ENCODE assay signal across 17 cellular contexts in the genomic region with DNA sequence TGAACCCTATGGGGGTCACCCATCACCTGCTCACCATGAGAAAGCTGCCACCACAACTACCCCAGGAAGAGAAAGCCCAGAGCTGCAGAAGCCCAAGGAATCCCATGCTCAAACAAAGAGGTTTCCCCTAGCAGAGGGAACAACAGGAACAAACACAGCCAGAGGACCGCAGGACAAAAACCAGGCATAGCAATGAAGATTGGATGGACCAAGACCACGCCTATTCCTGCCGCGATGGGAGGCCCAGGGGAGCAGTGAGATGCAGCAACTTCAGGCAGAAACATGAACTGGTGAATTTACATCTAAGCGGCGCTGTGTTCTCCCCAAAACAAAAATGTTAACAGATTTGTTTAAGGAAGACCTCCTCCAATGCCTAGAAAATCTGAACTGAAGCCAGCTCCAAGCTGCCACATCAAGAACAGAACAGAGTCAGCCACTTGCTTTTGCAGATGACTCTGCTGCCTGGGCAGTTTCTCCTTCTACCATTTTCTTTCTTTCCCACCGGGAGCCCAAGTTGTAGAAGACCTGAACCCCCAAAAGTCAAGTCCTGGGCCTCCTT.
"Had no signal": no experiment of that assay in that cellular context is flagged by ENCODE, and none has a peak within 500 bp of the region (broad histone marks: within the 10 kb centered on the region; RNA-seq: fewer than 3 reads in every experiment).

No MANE protein-coding gene starts in this region.

- H3K27ac ChIP-seq: dorsolateral prefrontal cortex, suprapubic skin, thyroid gland had no signal

- H3K27ac Mint-ChIP-seq: naive thymus-derived CD4-positive, alpha-beta T cell; nephron progenitor cell; type B pancreatic cell had no signal

- H3K27me3 ChIP-seq: dorsolateral prefrontal cortex, heart left ventricle, suprapubic skin, thyroid gland had no signal

- H3K4me3 Mint-ChIP-seq: naive thymus-derived CD4-positive, alpha-beta T cell; nephron progenitor cell; type B pancreatic cell had no signal

- ATAC-seq: heart left ventricle; left lobe of liver; naive thymus-derived CD4-positive, alpha-beta T cell; sciatic nerve had no signal

- H3K27me3 Mint-ChIP-seq: type B pancreatic cell had no signal

- H3K4me1 Mint-ChIP-seq: nephron progenitor cell had no signal

- H3K36me3 Mint-ChIP-seq: naive thymus-derived CD4-positive, alpha-beta T cell had no signal

- DNase-seq: cortex of kidney; effector CD8-positive, alpha-beta T cell; heart left ventricle; hypothalamus; islet precursor cell; mammary epithelial cell; naive thymus-derived CD4-positive, alpha-beta T cell; nephron progenitor cell; posterior cingulate gyrus; stimulated activated CD4-positive, alpha-beta T cell treated with anti-CD3 and anti-CD28 coated beads, Interleukin-2, amount 100 ng/mL, for 48 hours; stimulated activated naive CD4-positive, alpha-beta T cell treated with Interleukin-2 at 50 U/mL for 16 hours; thyroid gland had no signal

- H3K36me3 ChIP-seq: heart left ventricle, suprapubic skin, thyroid gland had no signal

- H3K4me3 ChIP-seq: dorsolateral prefrontal cortex, heart left ventricle, suprapubic skin, thyroid gland had no signal

- H3K4me1 ChIP-seq: heart left ventricle, suprapubic skin had no signal

- H3K9me3 ChIP-seq: heart left ventricle, suprapubic skin, thyroid gland had no signal
